9 cellular contexts compared by ENCODE assay signal in the genomic region with DNA sequence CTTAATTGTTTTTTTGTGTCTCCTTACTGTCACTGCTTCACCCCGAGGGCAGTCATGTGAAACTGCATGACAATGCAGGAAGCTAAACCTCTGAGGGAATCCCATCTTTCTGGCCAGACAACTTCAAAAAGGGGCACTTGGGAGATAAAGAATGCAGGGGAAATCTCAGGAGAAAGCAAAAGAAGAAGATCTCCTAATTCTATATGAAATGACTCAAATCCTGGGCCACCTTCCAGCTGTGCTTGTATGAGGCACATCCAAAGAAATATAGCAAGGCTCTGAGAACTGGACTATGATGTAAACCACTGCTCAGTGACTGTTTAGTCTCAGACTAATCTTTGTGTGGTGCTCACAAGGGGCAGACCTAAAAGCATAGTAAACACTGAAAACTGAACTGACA. TPM values are rescaled to one million over a fixed set of nuclear protein-coding genes. Genes with fewer than 3 reads are reported as not detected.
A peak's percentile ranks its signal among the peaks of the same experiment; 100 is the strongest.
DNase-seq lines count a peak whose midpoint lies in the region; TF ChIP-seq lines count a peak whose summit lies in the region.
"Had no signal": no experiment of that assay in that cellular context is flagged by ENCODE, and none has a peak within 500 bp of the region (broad histone marks: within the 10 kb centered on the region; RNA-seq: fewer than 3 reads in every experiment).

No MANE protein-coding gene starts in this region.

- H3K4me3 Mint-ChIP-seq in activated CD4-positive, alpha-beta memory T cell treated with anti-CD3 and anti-CD28 coated beads for 36 hours = no peak overlapping the region

- H3K27ac ChIP-seq in HUES48 (ENCODE audit: low read depth, low read length) (peak overlapping the region; percentile 85), brain microvascular endothelial cell (peak overlapping the region; percentile 43)
- H3K27ac ChIP-seq: esophagus squamous epithelium had no signal

- no peak overlapping the region for H3K4me3 ChIP-seq in AG04449 (ENCODE audit: low read depth, low read length)
- no peak overlapping the region for H3K4me3 ChIP-seq in HUES48 (ENCODE audit: low read depth, low read length)
- no peak overlapping the region for H3K4me3 ChIP-seq in brain microvascular endothelial cell (ENCODE audit: low read depth, low read length)
- H3K4me3 ChIP-seq: esophagus squamous epithelium had no signal

- no peaks in the 10 kb centered on the region for H3K9me3 ChIP-seq in HUES48 (ENCODE audit: control insufficient read depth, insufficient read depth, low read length)
- H3K9me3 ChIP-seq: esophagus squamous epithelium had no signal

- no peaks in the 10 kb centered on the region for H3K36me3 ChIP-seq in HUES48 (ENCODE audit: control insufficient read depth, insufficient read depth, low read length)
- no peaks in the 10 kb centered on the region for H3K36me3 ChIP-seq in brain microvascular endothelial cell (replicated peaks)
- H3K36me3 ChIP-seq: esophagus squamous epithelium had no signal

- H3K27ac Mint-ChIP-seq in activated CD4-positive, alpha-beta memory T cell treated with anti-CD3 and anti-CD28 coated beads for 36 hours = no peak overlapping the region

- H3K4me1 ChIP-seq in HUES48 (ENCODE audit: control insufficient read depth, insufficient read depth, low read length) = peaks cover 14% of the 10 kb centered on the region
- H3K4me1 ChIP-seq: esophagus squamous epithelium had no signal

- POLR2A ChIA-PET in AG04449 (lab: Yijun Ruan, JAX) = no interaction called here
- POLR2A ChIA-PET in activated CD4-positive, alpha-beta memory T cell treated with anti-CD3 and anti-CD28 coated beads for 36 hours (lab: Charles Lee) = no interaction called here

- peaks cover 1% of the 10 kb centered on the region for H3K36me3 Mint-ChIP-seq in activated CD4-positive, alpha-beta memory T cell treated with anti-CD3 and anti-CD28 coated beads for 36 hours

- H3K9me3 Mint-ChIP-seq in activated CD4-positive, alpha-beta memory T cell treated with anti-CD3 and anti-CD28 coated beads for 36 hours = no peaks in the 10 kb centered on the region

- CTCF ChIA-PET in AG04449 (lab: Yijun Ruan, JAX) = interaction anchor here (1.7 to 2.2 kb wide), 3 partner anchors 54 to 147 kb away, joined by 3 to 10 read pairs (median 5); no protein-coding TSS in a partner anchor
- CTCF ChIA-PET in activated CD4-positive, alpha-beta memory T cell treated with anti-CD3 and anti-CD28 coated beads for 36 hours (lab: Charles Lee) = no interaction called here

- DNase-seq in AG04449 (ENCODE audit: low read depth, low spot score) (peak; percentile 86), brain microvascular endothelial cell (peak; percentile 87), iris pigment epithelial cell (ENCODE audit: low read depth) (peak; percentile 91), NCI-H2171 treated with DMSO at 0.1 percent for 48 hours (lab: John Stamatoyannopoulos, UW) (no peak), dermis blood vessel endothelial cell (no peak), GM10266 (ENCODE audit: extremely low spot score) (no peak)
- no peak for DNase-seq in activated CD4-positive, alpha-beta memory T cell treated with anti-CD3 and anti-CD28 coated beads for 36 hours
- DNase-seq: esophagus squamous epithelium had no signal

- in situ Hi-C loops in brain microvascular endothelial cell (cut with HindIII; ENCODE audit: low pct_ligation_motif_present, low sequenced_read_pairs) = no loop called here

- intact Hi-C loops in activated CD4-positive, alpha-beta memory T cell treated with anti-CD3 and anti-CD28 coated beads for 36 hours (cut with micrococcal nuclease) = no loop called here

- peaks cover 16% of the 10 kb centered on the region for H3K27me3 Mint-ChIP-seq in activated CD4-positive, alpha-beta memory T cell treated with anti-CD3 and anti-CD28 coated beads for 36 hours

- H3K9ac ChIP-seq in HUES48 (ENCODE audit: low read depth, low read length) = no peak overlapping the region

- TF ChIP-seq CTCF in AG04449 (IDR thresholded peaks at IDR 0.05; ENCODE audit: insufficient read depth, low read length, missing control alignments) (no peak), brain microvascular endothelial cell (IDR thresholded peaks at IDR 0.05; ENCODE audit: low read depth, low read length, missing control alignments) (no peak), GM10266 (IDR thresholded peaks at IDR 0.05; ENCODE audit: control insufficient read depth, insufficient read depth, low read depth, missing control alignments) (no peak)

- H3K4me1 Mint-ChIP-seq in activated CD4-positive, alpha-beta memory T cell treated with anti-CD3 and anti-CD28 coated beads for 36 hours (ENCODE audit: low read depth) = no peaks in the 10 kb centered on the region

- H3K27me3 ChIP-seq in HUES48 (ENCODE audit: control insufficient read depth, insufficient read depth, low read length) = no peaks in the 10 kb centered on the region
- no peaks in the 10 kb centered on the region for H3K27me3 ChIP-seq in brain microvascular endothelial cell (replicated peaks)

RNA-seq across cellular contexts. Expression of a gene that starts 22.6 kb away (rescaled TPM):
- total RNA-seq in dermis blood vessel endothelial cell = 33.8 and 36.1 TPM in 2 replicates
- total RNA-seq in activated CD4-positive, alpha-beta memory T cell treated with anti-CD3 and anti-CD28 coated beads for 36 hours = 10 to 100 TPM; 40.9 to 48.1 TPM

Comparison
In these comparisons a context has a peak if more than half of its experiments do, and no peak if none do; other contexts are left out.
1. DNase-seq: peak in AG04449 (single experiment), brain microvascular endothelial cell (single experiment) and iris pigment epithelial cell (single experiment); none in NCI-H2171 treated with DMSO at 0.1 percent for 48 hours (single experiment), dermis blood vessel endothelial cell (single experiment), GM10266 (single experiment) and activated CD4-positive, alpha-beta memory T cell treated with anti-CD3 and anti-CD28 coated beads for 36 hours (single experiment).